Comparison of ENCODE assay signal across 15 cellular contexts in the genomic region with DNA sequence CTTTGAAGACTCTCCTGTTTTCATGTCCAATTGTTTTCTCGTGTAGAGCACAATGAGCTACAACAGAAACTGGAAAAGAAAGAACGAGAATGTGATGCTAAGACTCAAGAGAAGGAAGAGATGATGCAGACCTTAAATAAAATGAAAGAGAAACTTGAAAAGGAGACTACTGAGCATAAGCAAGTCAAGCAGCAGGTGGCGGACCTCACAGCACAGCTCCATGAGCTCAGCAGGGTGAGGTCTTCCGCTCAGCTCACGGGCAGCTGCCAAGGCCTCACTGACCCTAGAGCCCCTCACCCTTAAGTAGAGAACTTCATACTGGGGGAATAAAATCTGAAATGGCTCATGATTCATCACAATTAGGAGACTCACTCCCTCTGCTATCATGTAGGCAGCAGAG.
A peak's percentile ranks its signal among the peaks of the same experiment; 100 is the strongest.
DNase-seq lines count a peak whose midpoint lies in the region; ATAC-seq, FAIRE-seq and TF ChIP-seq lines count a peak whose summit lies in the region.
"Had no signal": no experiment of that assay in that cellular context is flagged by ENCODE, and none has a peak within 500 bp of the region (broad histone marks: within the 10 kb centered on the region; RNA-seq: fewer than 3 reads in every experiment).

No MANE protein-coding gene starts in this region.

- no peak overlapping the region for H2AFZ ChIP-seq in GM23338

- peak overlapping the region; percentile 53 for H3K4me2 ChIP-seq in GM23338

- no peak overlapping the region for H3K4me3 Mint-ChIP-seq in GM23338
- H3K4me3 Mint-ChIP-seq in CD8-positive, alpha-beta T cell = no peak overlapping the region
- H3K4me3 Mint-ChIP-seq: activated CD4-positive, alpha-beta T cell treated with anti-CD3 and anti-CD28 coated beads for 36 hours; stimulated activated naive CD8-positive, alpha-beta T cell treated with anti-CD3 and anti-CD28 coated beads, Interleukin-15, amount 100 ng/mL, for 72 hours had no signal

- H3K9me2 ChIP-seq in GM23338 (ENCODE audit: insufficient read depth) = peaks cover 16% of the 10 kb centered on the region

- TF ChIP-seq POLR2A in Peyer's patch (IDR thresholded peaks at IDR 0.05) = no peak

- peak overlapping the region; percentile 5; the same call in 1 of the 2 replicates for H3K27ac Mint-ChIP-seq in GM23338
- H3K27ac Mint-ChIP-seq in CD8-positive, alpha-beta T cell = no peak overlapping the region
- H3K27ac Mint-ChIP-seq: activated CD4-positive, alpha-beta T cell treated with anti-CD3 and anti-CD28 coated beads for 36 hours; stimulated activated naive CD8-positive, alpha-beta T cell treated with anti-CD3 and anti-CD28 coated beads, Interleukin-15, amount 100 ng/mL, for 72 hours had no signal

- H3K27me3 Mint-ChIP-seq in GM23338 (ENCODE audit: insufficient read depth, low read depth, poor library complexity) = no peaks in the 10 kb centered on the region
- H3K27me3 Mint-ChIP-seq in CD8-positive, alpha-beta T cell (ENCODE audit: low read depth) = no peaks in the 10 kb centered on the region
- H3K27me3 Mint-ChIP-seq: activated CD4-positive, alpha-beta T cell treated with anti-CD3 and anti-CD28 coated beads for 36 hours; stimulated activated naive CD8-positive, alpha-beta T cell treated with anti-CD3 and anti-CD28 coated beads, Interleukin-15, amount 100 ng/mL, for 72 hours had no signal

- no peaks in the 10 kb centered on the region for H3F3A ChIP-seq in GM23338 (replicated peaks; ENCODE audit: low read depth)

- ATAC-seq in GM23338 (peak; percentile 81), HG03460 (IDR thresholded peaks at IDR 0.05; ENCODE audit: unreplicated experiment) (no peak), HG03025 (IDR thresholded peaks at IDR 0.05; ENCODE audit: low FRiP score, unreplicated experiment) (no peak), omental fat pad (ENCODE audit: low FRiP score) (no peak)
- no peak for ATAC-seq in CD8-positive, alpha-beta T cell
- ATAC-seq: activated CD4-positive, alpha-beta T cell treated with anti-CD3 and anti-CD28 coated beads for 36 hours; stimulated activated naive CD8-positive, alpha-beta T cell treated with anti-CD3 and anti-CD28 coated beads, Interleukin-15, amount 100 ng/mL, for 72 hours had no signal

- H3K4me3 ChIP-seq in GM23338 (peak overlapping the region; percentile 25), Peyer's patch (no peak overlapping the region), muscle layer of duodenum (ENCODE audit: low read depth in 1 of 2, low read length in 2 of 2) (no peak overlapping the region)
- H3K4me3 ChIP-seq in CD8-positive, alpha-beta T cell (ENCODE audit: low read depth, low read length) = no peak overlapping the region

- H3K27ac ChIP-seq in GM23338 (ENCODE audit: low read depth) = peak overlapping the region; percentile 91
- peak overlapping the region; percentile 39 to 60 (median 54) for H3K27ac ChIP-seq in Peyer's patch
- peak overlapping the region; percentile 59 for H3K27ac ChIP-seq in muscle layer of duodenum (ENCODE audit: low read length)
- no peak overlapping the region for H3K27ac ChIP-seq in CD8-positive, alpha-beta T cell (ENCODE audit: low read depth, low read length)
- H3K27ac ChIP-seq: C4-2B had no signal

- H3K9me3 ChIP-seq in Peyer's patch (no peaks in the 10 kb centered on the region), muscle layer of duodenum (ENCODE audit: control insufficient read depth in 1 of 2, low read length in 2 of 2) (no peaks in the 10 kb centered on the region)
- H3K9me3 ChIP-seq in CD8-positive, alpha-beta T cell (ENCODE audit: low read length) = no peaks in the 10 kb centered on the region

- H3K9me3 Mint-ChIP-seq in GM23338 = no peaks in the 10 kb centered on the region
- H3K9me3 Mint-ChIP-seq in CD8-positive, alpha-beta T cell = no peaks in the 10 kb centered on the region
- H3K9me3 Mint-ChIP-seq: stimulated activated naive CD8-positive, alpha-beta T cell treated with anti-CD3 and anti-CD28 coated beads, Interleukin-15, amount 100 ng/mL, for 72 hours had no signal

- peaks cover 38% of the 10 kb centered on the region for H3K4me1 Mint-ChIP-seq in GM23338
- H3K4me1 Mint-ChIP-seq in CD8-positive, alpha-beta T cell (ENCODE audit: low read depth) = no peaks in the 10 kb centered on the region
- H3K4me1 Mint-ChIP-seq: activated CD4-positive, alpha-beta T cell treated with anti-CD3 and anti-CD28 coated beads for 36 hours; stimulated activated naive CD8-positive, alpha-beta T cell treated with anti-CD3 and anti-CD28 coated beads, Interleukin-15, amount 100 ng/mL, for 72 hours had no signal

- CTCF ChIA-PET in CD8-positive, alpha-beta T cell (lab: Charles Lee) = no interaction called here

- H3K36me3 Mint-ChIP-seq in GM23338 (ENCODE audit: low read depth) = peaks cover 13% of the 10 kb centered on the region
- H3K36me3 Mint-ChIP-seq in CD8-positive, alpha-beta T cell = peaks cover 65% of the 10 kb centered on the region

- TF ChIP-seq CTCF in GM23338 (conservative IDR thresholded peaks at IDR 0.05; ENCODE audit: low read depth in 2 of 2) (peak in 1 of 2 experiments; percentile 25; a peak in 1 of 4 replicates), Peyer's patch (IDR thresholded peaks at IDR 0.05) (peak in 1 of 6 experiments; percentile 17), omental fat pad (IDR thresholded peaks at IDR 0.05) (no peak)
- TF ChIP-seq CTCF in CD8-positive, alpha-beta T cell (IDR thresholded peaks at IDR 0.05) = no peak

- H4K20me1 ChIP-seq in GM23338 (replicated peaks; ENCODE audit: insufficient read depth) = no peaks in the 10 kb centered on the region

- POLR2A ChIA-PET in CD8-positive, alpha-beta T cell (lab: Charles Lee) = no interaction called here

- peak; percentile 69 for FAIRE-seq in GM18507 (lab: Jason Lieb, UNC)

- H3K4me1 ChIP-seq in GM23338 (ENCODE audit: insufficient read depth) = peaks cover 50% of the 10 kb centered on the region
- H3K4me1 ChIP-seq in Peyer's patch = no peaks in the 10 kb centered on the region
- H3K4me1 ChIP-seq in muscle layer of duodenum (ENCODE audit: control insufficient read depth in 1 of 2, insufficient read depth in 2 of 2, low read length in 2 of 2) = peaks cover 9 to 32% of the 10 kb centered on the region in 2 donors
- no peaks in the 10 kb centered on the region for H3K4me1 ChIP-seq in CD8-positive, alpha-beta T cell (ENCODE audit: insufficient read depth, low read length)

- intact Hi-C loops in CD8-positive, alpha-beta T cell (cut with DNase I, micrococcal nuclease) = no loop called here

- H3K36me3 ChIP-seq in GM23338 (ENCODE audit: insufficient read depth) (no peaks in the 10 kb centered on the region; the same call in 1 of the 2 replicates), Peyer's patch (peaks cover 0 to 35% (median 0%) of the 10 kb centered on the region in 3 donors), muscle layer of duodenum (ENCODE audit: control insufficient read depth in 1 of 2, insufficient read depth in 2 of 2, low read length in 2 of 2) (peaks cover 16 to 23% of the 10 kb centered on the region in 2 donors)
- H3K36me3 ChIP-seq in CD8-positive, alpha-beta T cell (ENCODE audit: insufficient read depth, low read length) = no peaks in the 10 kb centered on the region

- DNase-seq in GM18507 (ENCODE audit: extremely low spot score, insufficient read length, low read depth) (peak; percentile 8), GM23338 (ENCODE audit: low spot score) (peak; percentile 24), Peyer's patch (peak in 2 of 3 donors; percentile 53 to 68), omental fat pad (ENCODE audit: low spot score) (no peak)
- no peak for DNase-seq in CD8-positive, alpha-beta T cell
- DNase-seq: activated CD4-positive, alpha-beta T cell treated with anti-CD3 and anti-CD28 coated beads for 36 hours; activated naive CD4-positive, alpha-beta T cell; effector memory CD4-positive, alpha-beta T cell; HCEC 1CT; SHP77 treated with DMSO at 0.1 percent for 48 hours; stimulated activated naive CD8-positive, alpha-beta T cell treated with anti-CD3 and anti-CD28 coated beads, Interleukin-15, amount 100 ng/mL, for 72 hours had no signal

- H3K27me3 ChIP-seq in GM23338 (ENCODE audit: insufficient read depth) = no peaks in the 10 kb centered on the region
- no peaks in the 10 kb centered on the region for H3K27me3 ChIP-seq in Peyer's patch
- H3K27me3 ChIP-seq in muscle layer of duodenum (ENCODE audit: low read depth, low read length) = no peaks in the 10 kb centered on the region
- H3K27me3 ChIP-seq in CD8-positive, alpha-beta T cell (ENCODE audit: insufficient read depth, low read length) = no peaks in the 10 kb centered on the region

- H3K79me2 ChIP-seq in GM23338 (replicated peaks; ENCODE audit: insufficient read depth) = no peaks in the 10 kb centered on the region

TF ChIP-seq in GM23338, 12 proteins besides CTCF, POLR2A, EP300 and RAD21:
- TF ChIP-seq EZH2 (IDR thresholded peaks at IDR 0.05; ENCODE audit: low read depth, unreplicated experiment) = no peak

Comparison
In these comparisons a context has a peak if more than half of its experiments do, and no peak if none do; other contexts are left out.
1. DNase-seq: peak in GM18507 (single experiment), GM23338 (single experiment) and Peyer's patch (2 of 3); none in omental fat pad (single experiment) and CD8-positive, alpha-beta T cell (0 of 7).